In genomic region chr6:165990216-165990615, GRCh38 we compare ENCODE assay signal across 14 cellular contexts.
A peak's percentile ranks its signal among the peaks of the same experiment; 100 is the strongest.
DNase-seq lines count a peak whose midpoint lies in the region; ATAC-seq and TF ChIP-seq lines count a peak whose summit lies in the region.
"Had no signal": no experiment of that assay in that cellular context is flagged by ENCODE, and none has a peak within 500 bp of the region (broad histone marks: within the 10 kb centered on the region; RNA-seq: fewer than 3 reads in every experiment).

No MANE protein-coding gene starts in this region.

- H3K9me3 Mint-ChIP-seq in WTC11 (no peaks in the 10 kb centered on the region), neural progenitor cell (peaks cover 17% of the 10 kb centered on the region)
- H3K9me3 Mint-ChIP-seq: CD4-positive, alpha-beta T cell; GM23338 had no signal

- TF ChIP-seq POLR2A in uterus (IDR thresholded peaks at IDR 0.05) = no peak

- TF ChIP-seq CTCF in WTC11 (IDR thresholded peaks at IDR 0.05) = no peak
- TF ChIP-seq CTCF in neural progenitor cell (IDR thresholded peaks at IDR 0.05) = no peak
- no peak for TF ChIP-seq CTCF in uterus (IDR thresholded peaks at IDR 0.05)

- peaks cover 98% of the 10 kb centered on the region for H3K27me3 ChIP-seq in neural progenitor cell
- no peaks in the 10 kb centered on the region for H3K27me3 ChIP-seq in uterus

- DNase-seq in WTC11 (ENCODE audit: low spot score) = no peak
- DNase-seq in myocyte (ENCODE audit: low read depth) = peak; percentile 18
- DNase-seq in neural progenitor cell (ENCODE audit: low spot score) = no peak
- no peak for DNase-seq in uterus
- no peak for DNase-seq in T-helper 9 cell
- DNase-seq in anterior cingulate cortex (lab: John Stamatoyannopoulos, UW) = no peak
- DNase-seq: AML-193; Caco-2; CD4-positive, alpha-beta T cell; GDM1; H7 had no signal

- intact Hi-C loops in uterus (cut with DNase I; ENCODE audit: low total_unique reads) = no loop called here

- H3K4me3 Mint-ChIP-seq in WTC11 (peak overlapping the region; percentile 14; the same call in 1 of the 2 replicates), neural progenitor cell (peak overlapping the region; percentile 79)
- H3K4me3 Mint-ChIP-seq: CD4-positive, alpha-beta T cell had no signal

- peaks cover 5% of the 10 kb centered on the region for H4K20me1 ChIP-seq in neural progenitor cell (ENCODE audit: low read depth)

- no peak for ATAC-seq in WTC11
- ATAC-seq: GM23338, HCT116 had no signal

- no peak overlapping the region for H2AFZ ChIP-seq in neural progenitor cell (replicated peaks)
- H2AFZ ChIP-seq: GM23338 had no signal

- no peak overlapping the region for H3K4me2 ChIP-seq in neural progenitor cell
- H3K4me2 ChIP-seq: GM23338 had no signal

- H3F3A ChIP-seq in neural progenitor cell (ENCODE audit: low read depth) = peaks cover 9% of the 10 kb centered on the region

- H3K36me3 Mint-ChIP-seq in WTC11 (no peaks in the 10 kb centered on the region), neural progenitor cell (peaks cover 2% of the 10 kb centered on the region)

- H3K36me3 ChIP-seq in neural progenitor cell (no peaks in the 10 kb centered on the region), uterus (no peaks in the 10 kb centered on the region)

- H3K9ac ChIP-seq in neural progenitor cell = no peak overlapping the region

- peaks cover 18% of the 10 kb centered on the region for H3K4me1 ChIP-seq in neural progenitor cell
- no peaks in the 10 kb centered on the region for H3K4me1 ChIP-seq in uterus
- H3K4me1 ChIP-seq: Caco-2 had no signal

- POLR2A ChIA-PET in WTC11 (lab: Charles Lee) = no interaction called here

- no peaks in the 10 kb centered on the region for H3K9me3 ChIP-seq in neural progenitor cell (ENCODE audit: low read depth)
- no peaks in the 10 kb centered on the region for H3K9me3 ChIP-seq in uterus
- H3K9me3 ChIP-seq: Caco-2 had no signal

- H3K27ac Mint-ChIP-seq in WTC11 (no peak overlapping the region), neural progenitor cell (no peak overlapping the region)
- H3K27ac Mint-ChIP-seq: CD4-positive, alpha-beta T cell; GM23338 had no signal

- H3K27ac ChIP-seq in neural progenitor cell (no peak overlapping the region), uterus (no peak overlapping the region)
- H3K27ac ChIP-seq: C4-2B had no signal

- CTCF ChIA-PET in WTC11 (lab: Charles Lee) = interaction anchor here (0.6 to 2.1 kb wide), 2 partner anchors 108 to 446 kb away, joined by 3 to 7 read pairs; no protein-coding TSS in a partner anchor

- peaks cover 24% of the 10 kb centered on the region for H3K4me1 Mint-ChIP-seq in WTC11
- peaks cover 19% of the 10 kb centered on the region for H3K4me1 Mint-ChIP-seq in neural progenitor cell

- H3K79me2 ChIP-seq in neural progenitor cell (ENCODE audit: low read depth) = no peaks in the 10 kb centered on the region

- H3K27me3 Mint-ChIP-seq in WTC11 (ENCODE audit: low read depth) = peaks cover 87% of the 10 kb centered on the region
- peaks cover 44% of the 10 kb centered on the region for H3K27me3 Mint-ChIP-seq in neural progenitor cell (ENCODE audit: insufficient read depth, low read depth)

- H3K4me3 ChIP-seq in neural progenitor cell (no peak overlapping the region), uterus (no peak overlapping the region)

TF ChIP-seq in WTC11, 78 proteins besides CTCF, POLR2A, EP300 and RAD21:
- TF ChIP-seq STAT6 (CRISPR knock-in tag; conservative IDR thresholded peaks at IDR 0.05; ENCODE audit: low read depth) (no peak), MYBL2 (CRISPR knock-in tag; IDR thresholded peaks at IDR 0.05) (no peak), ZNF281 (CRISPR knock-in tag; IDR thresholded peaks at IDR 0.05) (no peak), TP53 (CRISPR knock-in tag; IDR thresholded peaks at IDR 0.05) (no peak)
